9 cellular contexts compared by ENCODE assay signal in genomic region chr5:181169459-181170236, GRCh38. TPM values are rescaled to one million over a fixed set of nuclear protein-coding genes. Genes with fewer than 3 reads are reported as not detected.
A peak's percentile ranks its signal among the peaks of the same experiment; 100 is the strongest.
DNase-seq lines count a peak whose midpoint lies in the region; ATAC-seq and TF ChIP-seq lines count a peak whose summit lies in the region.
"Not testable (repeated sequence)": the region's sequence is repeated elsewhere in the genome, so short reads cannot be mapped to it uniquely, and the experiment has no call there.
"Had no signal": no experiment of that assay in that cellular context is flagged by ENCODE, and none has a peak within 500 bp of the region (broad histone marks: within the 10 kb centered on the region; RNA-seq: fewer than 3 reads in every experiment).

No MANE protein-coding gene starts in this region.

- H3K4me2 ChIP-seq in GM23338, result peak overlapping the region; percentile 89

- DNase-seq in CD8-positive, alpha-beta T cell, result peak; percentile 48 to 81 (median 75)
- DNase-seq in GM23338 (ENCODE audit: low spot score) (peak; percentile 78), NCI-H146 (lab: John Stamatoyannopoulos, UW) (peak; percentile 81), T-helper 17 cell (peak in 1 of 3 donors; percentile 47), activated T-helper 1 cell treated with Interleukin-2 at 50 U/mL for 16 hours (ENCODE audit: low read depth) (peak; percentile 28), endodermal cell (peak; percentile 92), memory B cell (ENCODE audit: low spot score in 2 of 2) (peak in 1 of 2 donors; percentile 37)
- DNase-seq in stimulated activated CD8-positive, alpha-beta memory T cell treated with anti-CD3 and anti-CD28 coated beads, Interleukin-12 subunit alpha, Interleukin-12 subunit beta, amount 100 ng/mL, for 24 hours (ENCODE audit: extremely low read depth), result peak; percentile 55

- H3K27me3 ChIP-seq in CD8-positive, alpha-beta T cell (ENCODE audit: insufficient read depth, low read length), result not testable (repeated sequence)
- H3K27me3 ChIP-seq in GM23338 (ENCODE audit: insufficient read depth), result peaks cover 34% of the 10 kb centered on the region
- peaks cover 68% of the 10 kb centered on the region for H3K27me3 ChIP-seq in endodermal cell (ENCODE audit: control insufficient read depth, insufficient read depth, low read length, poor library complexity, severe bottlenecking)

- peak overlapping the region; percentile 76 for H3K27ac Mint-ChIP-seq in CD8-positive, alpha-beta T cell
- H3K27ac Mint-ChIP-seq in GM23338, endodermal cell: not testable (repeated sequence)
- H3K27ac Mint-ChIP-seq in T-helper 17 cell, result peak overlapping the region; percentile 87
- peak overlapping the region; percentile 91 for H3K27ac Mint-ChIP-seq in memory B cell

- CTCF ChIA-PET in CD8-positive, alpha-beta T cell (lab: Charles Lee), result interaction anchor here (1.1 to 1.6 kb wide), 3 partner anchors 12 to 19 kb away, joined by 3 to 5 read pairs (median 3); no protein-coding TSS in a partner anchor

- H3K4me1 Mint-ChIP-seq in CD8-positive, alpha-beta T cell (ENCODE audit: low read depth), result peaks cover 42% of the 10 kb centered on the region
- H3K4me1 Mint-ChIP-seq in GM23338 (peaks cover 24% of the 10 kb centered on the region), T-helper 17 cell (peaks cover 18% of the 10 kb centered on the region), endodermal cell (peaks cover 19% of the 10 kb centered on the region), memory B cell (peaks cover 19% of the 10 kb centered on the region)

- 1 to 4% methylated on average over 21 to 47 of the region's 50 CpGs for WGBS in endodermal cell (ENCODE audit: insufficient coverage in 1 of 2, insufficient read length in 1 of 2), 2 experiments

- POLR2A ChIA-PET in CD8-positive, alpha-beta T cell (lab: Charles Lee), result interaction anchor here (1.4 kb wide), 1 partner anchor 71 kb away, joined by 3 read pairs; no protein-coding TSS in a partner anchor

- H3K4me3 ChIP-seq in CD8-positive, alpha-beta T cell (ENCODE audit: low read depth, low read length), result not testable (repeated sequence)
- H3K4me3 ChIP-seq in GM23338, result peak overlapping the region; percentile 61
- peak overlapping the region; percentile 88 for H3K4me3 ChIP-seq in endodermal cell (ENCODE audit: low read length)

- not testable (repeated sequence) for H3K9me2 ChIP-seq in GM23338 (ENCODE audit: insufficient read depth)

- H3K79me2 ChIP-seq in GM23338 (replicated peaks; ENCODE audit: insufficient read depth), result not testable (repeated sequence)

- TF ChIP-seq CTCF in CD8-positive, alpha-beta T cell (IDR thresholded peaks at IDR 0.05); GM23338 (conservative IDR thresholded peaks at IDR 0.05; ENCODE audit: low read depth in 2 of 2); endodermal cell (conservative IDR thresholded peaks at IDR 0.05): not testable (repeated sequence)

- not testable (repeated sequence) for H3F3A ChIP-seq in GM23338 (replicated peaks; ENCODE audit: low read depth)

- not testable (repeated sequence) for H3K36me3 ChIP-seq in CD8-positive, alpha-beta T cell (ENCODE audit: insufficient read depth, low read length); GM23338 (ENCODE audit: insufficient read depth); endodermal cell (ENCODE audit: control insufficient read depth, insufficient read depth, low read length)

- intact Hi-C loops in CD8-positive, alpha-beta T cell (cut with DNase I, micrococcal nuclease), result not testable (repeated sequence)

- ATAC-seq in CD8-positive, alpha-beta T cell, result peak; percentile 41
- peak; percentile 23 for ATAC-seq in GM23338
- ATAC-seq in T-helper 17 cell; memory B cell (ENCODE audit: low read depth): not testable (repeated sequence)

- peaks cover 14% of the 10 kb centered on the region for H3K4me1 ChIP-seq in CD8-positive, alpha-beta T cell (ENCODE audit: insufficient read depth, low read length)
- not testable (repeated sequence) for H3K4me1 ChIP-seq in GM23338 (ENCODE audit: insufficient read depth); endodermal cell (ENCODE audit: control insufficient read depth, insufficient read depth, low read length)

- not testable (repeated sequence) for H4K20me1 ChIP-seq in GM23338 (replicated peaks; ENCODE audit: insufficient read depth)

- H3K4me3 Mint-ChIP-seq in CD8-positive, alpha-beta T cell, result peak overlapping the region; percentile 51
- H3K4me3 Mint-ChIP-seq in GM23338 (peak overlapping the region; percentile 81), T-helper 17 cell (peak overlapping the region; percentile 67), endodermal cell (peak overlapping the region; percentile 66)
- not testable (repeated sequence) for H3K4me3 Mint-ChIP-seq in memory B cell

- not testable (repeated sequence) for H3K36me3 Mint-ChIP-seq in CD8-positive, alpha-beta T cell; GM23338 (ENCODE audit: low read depth); T-helper 17 cell (ENCODE audit: low read depth); endodermal cell (ENCODE audit: low read depth); memory B cell

- H2AFZ ChIP-seq in GM23338, result peak overlapping the region; percentile 92

- not testable (repeated sequence) for H3K9me3 ChIP-seq in CD8-positive, alpha-beta T cell (ENCODE audit: low read length); T-helper 17 cell (ENCODE audit: control insufficient read depth, low read length, poor library complexity, severe bottlenecking); endodermal cell (ENCODE audit: control insufficient read depth, low read length)

- not testable (repeated sequence) for H3K9me3 Mint-ChIP-seq in CD8-positive, alpha-beta T cell; endodermal cell; memory B cell
- H3K9me3 Mint-ChIP-seq in GM23338, result peaks cover 14% of the 10 kb centered on the region; the same call in 2 of the 3 replicates

- not testable (repeated sequence) for H3K9ac ChIP-seq in endodermal cell (ENCODE audit: extremely low read depth, low read length, poor library complexity, severe bottlenecking)

- peaks cover 68% of the 10 kb centered on the region for H3K27me3 Mint-ChIP-seq in CD8-positive, alpha-beta T cell (ENCODE audit: low read depth)
- H3K27me3 Mint-ChIP-seq in GM23338 (ENCODE audit: insufficient read depth, low read depth, poor library complexity), result peaks cover 65% of the 10 kb centered on the region
- H3K27me3 Mint-ChIP-seq in T-helper 17 cell, result peaks cover 82% of the 10 kb centered on the region
- H3K27me3 Mint-ChIP-seq in endodermal cell (ENCODE audit: insufficient read depth), result peaks cover 72% of the 10 kb centered on the region
- peaks cover 27% of the 10 kb centered on the region for H3K27me3 Mint-ChIP-seq in memory B cell

- not testable (repeated sequence) for H3K27ac ChIP-seq in CD8-positive, alpha-beta T cell (ENCODE audit: low read depth, low read length); GM23338 (ENCODE audit: low read depth); endodermal cell (ENCODE audit: low read depth, low read length)

RNA-seq across cellular contexts. Expression of gene OR2V2, which starts 22.3 kb away (rescaled TPM):
- not detected for total RNA-seq in CD8-positive, alpha-beta T cell
- total RNA-seq in GM23338 (2014; rRNA removed; shearing (Covaris generic)), result not detected in 2 replicates
- not detected in 2 replicates for polyA plus RNA-seq in GM23338 (2016; fragmentation: Nextera tagmentation; extraction: Ambion mirVana)
- total RNA-seq in T-helper 17 cell (not detected), endodermal cell (not detected)
- not detected for polyA plus RNA-seq in endodermal cell (2013, experiment 1 of 2)
- polyA plus RNA-seq in endodermal cell (2013, experiment 2 of 2), result not detected
- total RNA-seq: T-helper 2 cell treated with Interferon-gamma antibody and Interleukin-4, amounts not matched to agents 100 ng/mL and 5 ng/mL, for 36 hours had no signal

RNA-seq across cellular contexts. Expression of gene TRIM7, which starts 35.3 kb away (rescaled TPM):
- total RNA-seq in CD8-positive, alpha-beta T cell, result under 1 TPM; 0.72 to 0.95 TPM
- total RNA-seq in GM23338 (2014; rRNA removed; shearing (Covaris generic)), result 0.56 and 0.66 TPM in 2 replicates
- polyA plus RNA-seq in GM23338 (2016; fragmentation: Nextera tagmentation; extraction: Ambion mirVana), result 0.37 and 0.53 TPM in 2 replicates
- total RNA-seq in T-helper 17 cell (1 to 10 TPM; 2.2 to 3.5 TPM), endodermal cell (not detected)
- polyA plus RNA-seq in endodermal cell (2013, experiment 1 of 2), result 0.21 TPM
- polyA plus RNA-seq in endodermal cell (2013, experiment 2 of 2), result 0.29 TPM

RNA-seq across cellular contexts. Expression of gene OR2V1, which starts 38.7 kb away (rescaled TPM):
- total RNA-seq in CD8-positive, alpha-beta T cell, result not detected
- not detected in 2 replicates for total RNA-seq in GM23338 (2014; rRNA removed; shearing (Covaris generic))
- polyA plus RNA-seq in GM23338 (2016; fragmentation: Nextera tagmentation; extraction: Ambion mirVana), result not detected in 2 replicates
- total RNA-seq in T-helper 17 cell (not detected), endodermal cell (not detected)
- not detected for polyA plus RNA-seq in endodermal cell (2013, experiment 1 of 2)
- not detected for polyA plus RNA-seq in endodermal cell (2013, experiment 2 of 2)
- total RNA-seq: T-helper 2 cell treated with Interferon-gamma antibody and Interleukin-4, amounts not matched to agents 100 ng/mL and 5 ng/mL, for 36 hours had no signal

RNA-seq across cellular contexts. Expression of gene TRIM41, which starts 53.4 kb away (rescaled TPM):
- 10 to 100 TPM; 20.9 to 22.2 TPM for total RNA-seq in CD8-positive, alpha-beta T cell
- 8.7 and 9.7 TPM in 2 replicates for total RNA-seq in GM23338 (2014; rRNA removed; shearing (Covaris generic))
- 6.2 and 7.3 TPM in 2 replicates for polyA plus RNA-seq in GM23338 (2016; fragmentation: Nextera tagmentation; extraction: Ambion mirVana)
- total RNA-seq in T-helper 17 cell (10 to 100 TPM; 23.4 to 29.6 TPM), endodermal cell (10 to 100 TPM; 37.5 to 41.7 TPM)
- polyA plus RNA-seq in endodermal cell (2013, experiment 1 of 2), result 29.1 TPM
- polyA plus RNA-seq in endodermal cell (2013, experiment 2 of 2), result 23.7 TPM
